Comparison of ENCODE assay signal across 21 cellular contexts in genomic region chr15:40647523-40647922, GRCh38. TPM values are rescaled to one million over a fixed set of nuclear protein-coding genes. Genes with fewer than 3 reads are reported as not detected.
DNase-seq lines count a peak whose midpoint lies in the region; ATAC-seq, FAIRE-seq and TF ChIP-seq lines count a peak whose summit lies in the region.
"Had no signal": no experiment of that assay in that cellular context is flagged by ENCODE, and none has a peak within 500 bp of the region (broad histone marks: within the 10 kb centered on the region; RNA-seq: fewer than 3 reads in every experiment).

No MANE protein-coding gene starts in this region.

- in situ Hi-C loops in HepG2 (cut with HindIII; ENCODE audit: extremely low pct_ligation_motif_present, low pct_unique_long_range_greater_than_20kb), result no loop called here

- H3K36me3 Mint-ChIP-seq in WTC11 (peaks cover 8% of the 10 kb centered on the region), endodermal cell (ENCODE audit: low read depth) (peaks cover 6% of the 10 kb centered on the region)
- H3K36me3 Mint-ChIP-seq: CD4-positive, CD25-positive, alpha-beta regulatory T cell; CD8-positive, alpha-beta memory T cell had no signal

- H3K27ac ChIP-seq in HepG2 (ENCODE audit: extremely low read length, insufficient read depth, low read length) (no peak overlapping the region), right lobe of liver (no peak overlapping the region), endodermal cell (ENCODE audit: low read depth, low read length) (no peak overlapping the region)

- intact Hi-C loops in HepG2 (cut with micrococcal nuclease; ENCODE audit: unreplicated experiment), result no loop called here
- intact Hi-C loops in right lobe of liver (cut with DNase I), result no loop called here

- no TSS peak for BruUV-seq in HepG2 (replicated peaks; lab: Mats Ljungman, UMichigan)

- CTCF ChIA-PET in HepG2 (lab: Yijun Ruan, JAX; ENCODE audit: low intra/inter-chr PET ratio, low total read pairs) (no interaction called here), WTC11 (lab: Charles Lee) (interaction anchor here (0.6 to 1.2 kb wide), 4 partner anchors 58 to 245 kb away, joined by 3 to 6 read pairs (median 3); no protein-coding TSS in a partner anchor)

- H4K20me1 ChIP-seq in HepG2 (ENCODE audit: insufficient read depth, low read length), result no peaks in the 10 kb centered on the region

- FAIRE-seq in HepG2 (lab: Jason Lieb, UNC), result no peak
- FAIRE-seq: GM12878, HTR-8/SVneo had no signal

- H3K79me2 ChIP-seq in HepG2 (ENCODE audit: insufficient read depth, low read length), result no peaks in the 10 kb centered on the region

- H3K4me3 ChIP-seq in HepG2 (replicated peaks in 1 of 3; ENCODE audit: insufficient read depth in 1 of 3, low read depth in 2 of 3, low read length in 3 of 3) (no peak overlapping the region), right lobe of liver (no peak overlapping the region), endodermal cell (ENCODE audit: low read length) (no peak overlapping the region)
- H3K4me3 ChIP-seq: GM12878, HAP-1 had no signal

- H3K9me3 Mint-ChIP-seq in WTC11, result no peaks in the 10 kb centered on the region
- H3K9me3 Mint-ChIP-seq in endodermal cell, result no peaks in the 10 kb centered on the region
- H3K9me3 Mint-ChIP-seq: CD4-positive, CD25-positive, alpha-beta regulatory T cell; CD8-positive, alpha-beta memory T cell had no signal

- H3K27me3 Mint-ChIP-seq in WTC11 (ENCODE audit: low read depth) (no peaks in the 10 kb centered on the region), endodermal cell (ENCODE audit: insufficient read depth) (no peaks in the 10 kb centered on the region)
- H3K27me3 Mint-ChIP-seq: CD4-positive, CD25-positive, alpha-beta regulatory T cell; CD8-positive, alpha-beta memory T cell had no signal

- H2AFZ ChIP-seq in HepG2 (ENCODE audit: low read length), result no peak overlapping the region

- no peaks in the 10 kb centered on the region for H3K27me3 ChIP-seq in HepG2 (ENCODE audit: control insufficient read depth in 1 of 2, insufficient read depth in 2 of 2, low read length in 2 of 2)
- no peaks in the 10 kb centered on the region for H3K27me3 ChIP-seq in right lobe of liver
- no peaks in the 10 kb centered on the region for H3K27me3 ChIP-seq in endodermal cell (ENCODE audit: control insufficient read depth, insufficient read depth, low read length, poor library complexity, severe bottlenecking)
- H3K27me3 ChIP-seq: BE2C had no signal

- no peak overlapping the region for H3K4me2 ChIP-seq in HepG2 (ENCODE audit: low read depth, low read length)

- no peak for TF ChIP-seq RAD21 in HepG2 (CRISPR knock-in tag; IDR thresholded peaks at IDR 0.05)

- DNase-seq in HepG2 (ENCODE audit: low spot score), result no peak
- no peak for DNase-seq in right lobe of liver
- no peak for DNase-seq in WTC11 (ENCODE audit: low spot score)
- no peak for DNase-seq in endodermal cell
- no peak for DNase-seq in NCI-H187 (lab: John Stamatoyannopoulos, UW)
- no peak for DNase-seq in nucleus accumbens (lab: John Stamatoyannopoulos, UW)
- DNase-seq: ACHN; BE2C; C1 segment of cervical spinal cord; CD4-positive, CD25-positive, alpha-beta regulatory T cell; CD8-positive, alpha-beta memory T cell; COR-L47; DMS 273 treated with DMSO at 0.1 percent for 48 hours; DMS53; DND-41; EL; GOT3 had no signal

- TF ChIP-seq EP300 in HepG2 (IDR thresholded peaks at IDR 0.05; ENCODE audit: low read depth in 2 of 2, low read length in 2 of 2) (no peak), HepG2 (CRISPR knock-in tag; IDR thresholded peaks at IDR 0.05; ENCODE audit: borderline replicate concordance) (no peak)

- no peak for TF ChIP-seq CTCF in HepG2 (CRISPR knock-in tag; IDR thresholded peaks at IDR 0.05)
- no peak for TF ChIP-seq CTCF in right lobe of liver (IDR thresholded peaks at IDR 0.05)
- no peak for TF ChIP-seq CTCF in WTC11 (IDR thresholded peaks at IDR 0.05)
- no peak for TF ChIP-seq CTCF in endodermal cell (conservative IDR thresholded peaks at IDR 0.05)

- H3K4me1 ChIP-seq in HepG2 (ENCODE audit: insufficient read depth, low read length), result peaks cover 20% of the 10 kb centered on the region
- peaks cover 0 to 15% (median 2%) of the 10 kb centered on the region in 4 donors for H3K4me1 ChIP-seq in right lobe of liver
- H3K4me1 ChIP-seq in endodermal cell (ENCODE audit: control insufficient read depth, insufficient read depth, low read length), result no peaks in the 10 kb centered on the region
- H3K4me1 ChIP-seq: HAP-1 had no signal

- H3K4me1 Mint-ChIP-seq in WTC11 (no peaks in the 10 kb centered on the region), endodermal cell (peaks cover 18% of the 10 kb centered on the region)
- H3K4me1 Mint-ChIP-seq: CD8-positive, alpha-beta memory T cell had no signal

- H3K36me3 ChIP-seq in HepG2 (replicated peaks in 1 of 2; ENCODE audit: control insufficient read depth in 1 of 2, insufficient read depth in 2 of 2, low read length in 2 of 2), result peaks cover 2 to 7% of the 10 kb centered on the region in 2 experiments; a peak in 3 of 5 replicates
- H3K36me3 ChIP-seq in right lobe of liver, result no peaks in the 10 kb centered on the region
- peaks cover 28% of the 10 kb centered on the region for H3K36me3 ChIP-seq in endodermal cell (ENCODE audit: control insufficient read depth, insufficient read depth, low read length)

- no peak overlapping the region for H3K9ac ChIP-seq in HepG2 (ENCODE audit: insufficient read depth, low read depth, low read length)
- H3K9ac ChIP-seq in endodermal cell (ENCODE audit: extremely low read depth, low read length, poor library complexity, severe bottlenecking), result no peak overlapping the region

- no peak for TF ChIP-seq POLR2A in HepG2 (IDR thresholded peaks at IDR 0.05; ENCODE audit: insufficient read depth in 1 of 2, low read depth in 2 of 2, low read length in 2 of 2)
- no peak for TF ChIP-seq POLR2A in right lobe of liver (IDR thresholded peaks at IDR 0.05)

- H3K9me3 ChIP-seq in HepG2 (ENCODE audit: low read length) (no peaks in the 10 kb centered on the region), right lobe of liver (no peaks in the 10 kb centered on the region), endodermal cell (ENCODE audit: control insufficient read depth, low read length) (no peaks in the 10 kb centered on the region)
- H3K9me3 ChIP-seq: BE2C, HAP-1 had no signal

- peak overlapping the region; percentile 5; the same call in 1 of the 2 replicates for H3K27ac Mint-ChIP-seq in WTC11
- H3K27ac Mint-ChIP-seq in endodermal cell, result peak overlapping the region; percentile 5
- H3K27ac Mint-ChIP-seq: CD8-positive, alpha-beta memory T cell had no signal

- POLR2A ChIA-PET in HepG2 (lab: Yijun Ruan, JAX) (no interaction called here), WTC11 (lab: Charles Lee) (no interaction called here)

- H3K4me3 Mint-ChIP-seq in WTC11, result no peak overlapping the region
- H3K4me3 Mint-ChIP-seq in endodermal cell, result no peak overlapping the region
- H3K4me3 Mint-ChIP-seq: CD8-positive, alpha-beta memory T cell had no signal

- no peak for ATAC-seq in HepG2
- ATAC-seq in right lobe of liver, result no peak
- no peak for ATAC-seq in WTC11
- no peak for ATAC-seq in HG03025 (IDR thresholded peaks at IDR 0.05; ENCODE audit: low FRiP score, unreplicated experiment)
- ATAC-seq: GM12878 had no signal

- WGBS in HepG2 (ENCODE audit: low lambda C conversion rate), result 98% methylated on average over 1 of the region's 1 CpG
- 100% methylated on average over 1 of the region's 1 CpG for WGBS in right lobe of liver (ENCODE audit: insufficient coverage, low coverage, low lambda C conversion rate, missing lambda C conversion rate)
- WGBS in endodermal cell (ENCODE audit: insufficient coverage in 1 of 2, insufficient read length in 1 of 2), 2 experiments, result 95 to 100% methylated on average over 1 of the region's 1 CpG

RNA-seq across cellular contexts. Expression of gene RAD51, which starts 47.5 kb away (rescaled TPM):
- total RNA-seq in HepG2 (2016; rRNA removed; fragmentation: Illumina TruSeq; extraction: Trizol), result 12.8 and 20.6 TPM in 2 replicates
- total RNA-seq in HepG2 (2016; cell fraction: cytosol; rRNA removed; fragmentation: Illumina TruSeq; extraction: Trizol; ENCODE audit: low read depth), result 3.3 and 4.3 TPM in 2 replicates
- 15.4 and 17.8 TPM in 2 replicates for total RNA-seq in HepG2 (2016; cell fraction: insoluble cytoplasmic fraction; rRNA removed; fragmentation: Illumina TruSeq; extraction: Trizol)
- 6.5 and 7.3 TPM in 2 replicates for total RNA-seq in HepG2 (2016; cell fraction: membrane; rRNA removed; fragmentation: Illumina TruSeq; extraction: Trizol)
- total RNA-seq in HepG2 (2016; cell fraction: nucleus; rRNA removed; fragmentation: Illumina TruSeq; extraction: Trizol), result 10.1 and 12.1 TPM in 2 replicates
- 6.2 and 8.5 TPM in 2 replicates for polyA plus RNA-seq in HepG2 (2011; rRNA removed)
- polyA plus RNA-seq in HepG2 (2011; cell fraction: cytosol; rRNA removed), result 6.3 and 7.9 TPM in 2 replicates
- 4.9 and 5.2 TPM in 2 replicates for polyA plus RNA-seq in HepG2 (2011; cell fraction: nucleus; rRNA removed)
- 3.7 and 8.8 TPM in 2 replicates for polyA plus RNA-seq in HepG2 (2012)
- polyA plus RNA-seq in HepG2 (2016; cell fraction: cytosol; fragmentation: Illumina TruSeq; extraction: Trizol; ENCODE audit: low read depth), result 2.7 and 3.1 TPM in 2 replicates
- 42.2 and 42.8 TPM in 2 replicates for polyA plus RNA-seq in HepG2 (2016; cell fraction: insoluble cytoplasmic fraction; fragmentation: Illumina TruSeq; extraction: Trizol; ENCODE audit: low read depth)
- polyA plus RNA-seq in HepG2 (2016; cell fraction: membrane; fragmentation: Illumina TruSeq; extraction: Trizol; ENCODE audit: low read depth), result 6.1 and 7.0 TPM in 2 replicates
- 18.7 and 21.0 TPM in 2 replicates for polyA plus RNA-seq in HepG2 (2016; cell fraction: nucleus; fragmentation: Illumina TruSeq; extraction: Trizol; ENCODE audit: insufficient read depth, low read depth)
- 23.6 and 59.0 TPM in 2 replicates for polyA minus RNA-seq in HepG2 (2011; rRNA and poly(A)+ RNA removed; ENCODE audit: low replicate concordance)
- 2.3 and 6.5 TPM in 2 replicates for polyA minus RNA-seq in HepG2 (2011; cell fraction: cytosol; rRNA and poly(A)+ RNA removed)
- polyA minus RNA-seq in HepG2 (2011; cell fraction: nucleus; rRNA and poly(A)+ RNA removed), result 4.8 and 7.3 TPM in 2 replicates
- 1 to 10 TPM in 2 of 6 experiments, under 1 TPM in 2, not detected in 2; 0.66 to 1.7 (median 1.1) TPM for total RNA-seq in right lobe of liver
- total RNA-seq in WTC11 (2021), result 29.7 to 36.4 TPM (median 31.0 TPM) in 3 replicates
- total RNA-seq in endodermal cell, result 10 to 100 TPM; 34.1 to 50.9 TPM
- polyA plus RNA-seq in endodermal cell (2013, experiment 1 of 2), result 21.4 TPM
- polyA plus RNA-seq in endodermal cell (2013, experiment 2 of 2), result 22.0 TPM

RNA-seq across cellular contexts. Expression of gene KNL1, which starts 53.5 kb away (rescaled TPM):
- 21.4 and 34.5 TPM in 2 replicates for total RNA-seq in HepG2 (2016; rRNA removed; fragmentation: Illumina TruSeq; extraction: Trizol)
- 3.5 and 3.7 TPM in 2 replicates for total RNA-seq in HepG2 (2016; cell fraction: cytosol; rRNA removed; fragmentation: Illumina TruSeq; extraction: Trizol; ENCODE audit: low read depth)
- total RNA-seq in HepG2 (2016; cell fraction: insoluble cytoplasmic fraction; rRNA removed; fragmentation: Illumina TruSeq; extraction: Trizol), result 20.6 and 35.0 TPM in 2 replicates
- total RNA-seq in HepG2 (2016; cell fraction: membrane; rRNA removed; fragmentation: Illumina TruSeq; extraction: Trizol), result 4.5 and 7.0 TPM in 2 replicates
- total RNA-seq in HepG2 (2016; cell fraction: nucleus; rRNA removed; fragmentation: Illumina TruSeq; extraction: Trizol), result 32.4 and 33.6 TPM in 2 replicates
- polyA plus RNA-seq in HepG2 (2011; rRNA removed), result 6.1 and 8.0 TPM in 2 replicates
- polyA plus RNA-seq in HepG2 (2011; cell fraction: cytosol; rRNA removed), result 2.0 and 3.8 TPM in 2 replicates
- 3.9 and 5.0 TPM in 2 replicates for polyA plus RNA-seq in HepG2 (2011; cell fraction: nucleus; rRNA removed)
- 9.1 and 16.9 TPM in 2 replicates for polyA plus RNA-seq in HepG2 (2012)
- 1.1 and 1.3 TPM in 2 replicates for polyA plus RNA-seq in HepG2 (2016; cell fraction: cytosol; fragmentation: Illumina TruSeq; extraction: Trizol; ENCODE audit: low read depth)
- 17.5 and 17.9 TPM in 2 replicates for polyA plus RNA-seq in HepG2 (2016; cell fraction: insoluble cytoplasmic fraction; fragmentation: Illumina TruSeq; extraction: Trizol; ENCODE audit: low read depth)
- polyA plus RNA-seq in HepG2 (2016; cell fraction: membrane; fragmentation: Illumina TruSeq; extraction: Trizol; ENCODE audit: low read depth), result 2.7 and 3.5 TPM in 2 replicates
- polyA plus RNA-seq in HepG2 (2016; cell fraction: nucleus; fragmentation: Illumina TruSeq; extraction: Trizol; ENCODE audit: insufficient read depth, low read depth), result 28.1 and 29.9 TPM in 2 replicates
- 3.9 and 18.6 TPM in 2 replicates for polyA minus RNA-seq in HepG2 (2011; rRNA and poly(A)+ RNA removed; ENCODE audit: low replicate concordance)
- 9.1 and 12.3 TPM in 2 replicates for polyA minus RNA-seq in HepG2 (2011; cell fraction: cytosol; rRNA and poly(A)+ RNA removed)
- 28.5 and 29.7 TPM in 2 replicates for polyA minus RNA-seq in HepG2 (2011; cell fraction: nucleus; rRNA and poly(A)+ RNA removed)
- total RNA-seq in right lobe of liver, result 1 to 10 TPM; 1.6 to 9.6 (median 3.6) TPM
- total RNA-seq in WTC11 (2021), result 18.4 to 24.0 TPM (median 21.1 TPM) in 3 replicates
- total RNA-seq in endodermal cell, result 10 to 100 TPM; 17.6 to 32.6 TPM
- polyA plus RNA-seq in endodermal cell (2013, experiment 1 of 2), result 35.7 TPM
- polyA plus RNA-seq in endodermal cell (2013, experiment 2 of 2), result 40.8 TPM
